In genomic region chr4:4690854-4691253, GRCh38 we compare ENCODE assay signal across 32 cellular contexts.
"Had no signal": no experiment of that assay in that cellular context is flagged by ENCODE, and none has a peak within 500 bp of the region (broad histone marks: within the 10 kb centered on the region; RNA-seq: fewer than 3 reads in every experiment).

No MANE protein-coding gene starts in this region.

- H3K9me3 ChIP-seq: adrenal gland, ascending aorta, body of pancreas had no signal

- H3K4me1 ChIP-seq: ascending aorta, body of pancreas, breast epithelium had no signal

- H3K36me3 ChIP-seq: adrenal gland, ascending aorta, brain microvascular endothelial cell, breast epithelium, cardiac muscle cell had no signal

- ATAC-seq: activated naive CD4-positive, alpha-beta T cell treated with anti-CD3 and anti-CD28 coated beads, Interleukin-2, amount 50 U/mL, for 72 hours; activated naive CD8-positive, alpha-beta T cell treated with anti-CD3 and anti-CD28 coated beads, Interleukin-2, amount 50 U/mL, for 24 hours; activated T-cell treated with anti-CD3 and anti-CD28 coated beads, Interleukin-2, amount 50 U/mL, for 4 hours; activated T-cell treated with anti-CD3 and anti-CD28 coated beads, Interleukin-2, amount 50 U/mL, for 72 hours; activated T-helper 17 cell treated with anti-CD3 and anti-CD28 coated beads, Interleukin-2, amount 50 U/mL, for 72 hours; body of pancreas had no signal

- DNase-seq: activated effector memory CD4-positive, alpha-beta T cell treated with anti-CD3 and anti-CD28 coated beads, Interleukin-2, amount 50 U/mL, for 16 hours; activated effector memory CD4-positive, alpha-beta T cell treated with Interleukin-2 at 50 U/mL for 16 hours; activated gamma-delta T cell; activated gamma-delta T cell treated with Interleukin-2 at 50 U/mL for 16 hours; activated naive CD4-positive, alpha-beta T cell; activated naive CD4-positive, alpha-beta T cell treated with anti-CD3 and anti-CD28 coated beads for 36 hours; activated naive CD4-positive, alpha-beta T cell treated with anti-CD3 and anti-CD28 coated beads, Interleukin-2, amount 10 ng/mL, durations not matched to agents 7 days and 5 days; activated naive CD4-positive, alpha-beta T cell treated with anti-CD3 and anti-CD28 coated beads, Interleukin-2, amount 50 U/mL, for 16 hours; activated naive CD4-positive, alpha-beta T cell treated with Interleukin-2 at 50 U/mL for 16 hours; activated naive CD8-positive, alpha-beta T cell treated with anti-CD3 and anti-CD28 coated beads for 36 hours; activated naive CD8-positive, alpha-beta T cell treated with anti-CD3 and anti-CD28 coated beads, Interleukin-2, amount 10 ng/mL, durations not matched to agents 7 days and 5 days; activated naive CD8-positive, alpha-beta T cell treated with anti-CD3 and anti-CD28 coated beads, Interleukin-2, amount 50 U/mL, for 24 hours; activated T-cell treated with anti-CD3 and anti-CD28 coated beads, Interleukin-2, amount 50 U/mL, for 1 hour; activated T-cell treated with anti-CD3 and anti-CD28 coated beads, Interleukin-2, amount 50 U/mL, for 24 hours; activated T-cell treated with anti-CD3 and anti-CD28 coated beads, Interleukin-2, amount 50 U/mL, for 4 hours; activated T-cell treated with anti-CD3 and anti-CD28 coated beads, Interleukin-2, amount 50 U/mL, for 48 hours; activated T-cell treated with anti-CD3 and anti-CD28 coated beads, Interleukin-2, amount 50 U/mL, for 72 hours; adrenal gland; amniotic stem cell; amygdala; anterior cingulate cortex; aorta; body of pancreas; brain microvascular endothelial cell; caudate nucleus; central memory CD4-positive, alpha-beta T cell; cerebellar nuclear complex had no signal

- H3K27me3 ChIP-seq: adrenal gland, ascending aorta, body of pancreas, brain microvascular endothelial cell, breast epithelium, cardiac muscle cell had no signal

- H3K4me3 ChIP-seq: adrenal gland, ascending aorta, body of pancreas, breast epithelium, cardiac muscle cell had no signal

- H3K27ac ChIP-seq: adrenal gland, ascending aorta, body of pancreas, brain microvascular endothelial cell, breast epithelium, cardiac muscle cell had no signal
